Comparison of ENCODE assay signal across 14 cellular contexts in genomic region chr1:45621501-45621836, GRCh38. TPM values are rescaled to one million over a fixed set of nuclear protein-coding genes. Genes with fewer than 3 reads are reported as not detected.
DNase-seq lines count a peak whose midpoint lies in the region; ATAC-seq, FAIRE-seq and TF ChIP-seq lines count a peak whose summit lies in the region.
"Had no signal": no experiment of that assay in that cellular context is flagged by ENCODE, and none has a peak within 500 bp of the region (broad histone marks: within the 10 kb centered on the region; RNA-seq: fewer than 3 reads in every experiment).

No MANE protein-coding gene starts in this region.

- TF ChIP-seq CTCF in NB4 (IDR thresholded peaks at IDR 0.05; ENCODE audit: low read depth, low read length) (no peak), endothelial cell (IDR thresholded peaks at IDR 0.05; ENCODE audit: unreplicated experiment) (no peak), neural crest cell (conservative IDR thresholded peaks at IDR 0.05) (no peak), D721Med (IDR thresholded peaks at IDR 0.05; ENCODE audit: insufficient read depth, missing control alignments) (no peak)

- H3K4me3 Mint-ChIP-seq in endothelial cell (ENCODE audit: unreplicated experiment) (no peak overlapping the region), neural crest cell (peak overlapping the region; percentile 62)
- H3K4me3 Mint-ChIP-seq in activated T-helper 2 cell treated with anti-CD3 and anti-CD28 coated beads, Interferon-gamma antibody, Interleukin-2, Interleukin-4, amounts not matched to agents 10 μg/mL and 5 μg/mL and 100 μg/mL, durations not matched to agents 14 hours and 24 hours and 36 hours (ENCODE audit: low read depth): no peak overlapping the region
- H3K4me3 Mint-ChIP-seq: activated B cell treated with CpG ODN at 0.5 μM for 24 hours had no signal

- TF ChIP-seq POLR2A in NB4 (IDR thresholded peaks at IDR 0.05; ENCODE audit: extremely low read depth, insufficient read length): no peak

- no peaks in the 10 kb centered on the region for H3K9me3 Mint-ChIP-seq in endothelial cell (ENCODE audit: unreplicated experiment)
- H3K9me3 Mint-ChIP-seq in neural crest cell: no peaks in the 10 kb centered on the region
- H3K9me3 Mint-ChIP-seq in activated T-helper 2 cell treated with anti-CD3 and anti-CD28 coated beads, Interferon-gamma antibody, Interleukin-2, Interleukin-4, amounts not matched to agents 10 μg/mL and 5 μg/mL and 100 μg/mL, durations not matched to agents 14 hours and 24 hours and 36 hours: no peaks in the 10 kb centered on the region
- H3K9me3 Mint-ChIP-seq: activated B cell treated with CpG ODN at 0.5 μM for 24 hours had no signal

- DNase-seq in AG20443 (ENCODE audit: low spot score) (peak; percentile 20), NB4 (ENCODE audit: low read depth) (peak; percentile 32), endothelial cell (ENCODE audit: low spot score) (no peak), neural crest cell (ENCODE audit: low read depth, low spot score) (no peak), D721Med (ENCODE audit: insufficient read length, low spot score) (no peak), kidney tubule cell (ENCODE audit: low spot score) (no peak)
- DNase-seq in activated T-helper 2 cell treated with anti-CD3 and anti-CD28 coated beads, Interferon-gamma antibody, Interleukin-2, Interleukin-4, amounts not matched to agents 10 μg/mL and 5 μg/mL and 100 μg/mL, durations not matched to agents 14 hours and 24 hours and 36 hours (ENCODE audit: low spot score): no peak
- DNase-seq: activated B cell treated with CpG ODN at 0.5 μM for 24 hours; NCI-H1436 treated with DMSO at 0.1 percent for 48 hours; stimulated activated naive CD4-positive, alpha-beta T cell had no signal

- H3K4me3 ChIP-seq in NB4 (ENCODE audit: low read depth, low read length): no peak overlapping the region
- H3K4me3 ChIP-seq: smooth muscle cell had no signal

- H3K36me3 Mint-ChIP-seq in endothelial cell (ENCODE audit: low read depth, unreplicated experiment): peaks cover 36% of the 10 kb centered on the region
- H3K36me3 Mint-ChIP-seq in neural crest cell (ENCODE audit: low read depth): peaks cover 22% of the 10 kb centered on the region
- H3K36me3 Mint-ChIP-seq in activated T-helper 2 cell treated with anti-CD3 and anti-CD28 coated beads, Interferon-gamma antibody, Interleukin-2, Interleukin-4, amounts not matched to agents 10 μg/mL and 5 μg/mL and 100 μg/mL, durations not matched to agents 14 hours and 24 hours and 36 hours (ENCODE audit: low read depth): peaks cover 43% of the 10 kb centered on the region

- no peak for FAIRE-seq in D721Med (lab: Jason Lieb, UNC)
- FAIRE-seq: keratinocyte had no signal

- H3K4me1 Mint-ChIP-seq in endothelial cell (ENCODE audit: unreplicated experiment): peaks cover 34% of the 10 kb centered on the region
- no peaks in the 10 kb centered on the region for H3K4me1 Mint-ChIP-seq in neural crest cell
- H3K4me1 Mint-ChIP-seq in activated T-helper 2 cell treated with anti-CD3 and anti-CD28 coated beads, Interferon-gamma antibody, Interleukin-2, Interleukin-4, amounts not matched to agents 10 μg/mL and 5 μg/mL and 100 μg/mL, durations not matched to agents 14 hours and 24 hours and 36 hours (ENCODE audit: low read depth): no peaks in the 10 kb centered on the region

- intact Hi-C loops in activated T-helper 2 cell treated with anti-CD3 and anti-CD28 coated beads, Interferon-gamma antibody, Interleukin-2, Interleukin-4, amounts not matched to agents 10 μg/mL and 5 μg/mL and 100 μg/mL, durations not matched to agents 14 hours and 24 hours and 36 hours (cut with micrococcal nuclease): no loop called here

- H3K27ac Mint-ChIP-seq in endothelial cell (ENCODE audit: unreplicated experiment): peak overlapping the region; percentile 48
- no peak overlapping the region for H3K27ac Mint-ChIP-seq in neural crest cell (ENCODE audit: unreplicated experiment)
- no peak overlapping the region for H3K27ac Mint-ChIP-seq in activated T-helper 2 cell treated with anti-CD3 and anti-CD28 coated beads, Interferon-gamma antibody, Interleukin-2, Interleukin-4, amounts not matched to agents 10 μg/mL and 5 μg/mL and 100 μg/mL, durations not matched to agents 14 hours and 24 hours and 36 hours
- H3K27ac Mint-ChIP-seq: activated B cell treated with CpG ODN at 0.5 μM for 24 hours had no signal

- ATAC-seq in GM19397 (IDR thresholded peaks at IDR 0.05; ENCODE audit: unreplicated experiment): no peak

- peaks cover 9% of the 10 kb centered on the region for H3K27me3 Mint-ChIP-seq in endothelial cell (ENCODE audit: unreplicated experiment)
- H3K27me3 Mint-ChIP-seq in neural crest cell (ENCODE audit: low read depth): peaks cover 8% of the 10 kb centered on the region
- H3K27me3 Mint-ChIP-seq in activated T-helper 2 cell treated with anti-CD3 and anti-CD28 coated beads, Interferon-gamma antibody, Interleukin-2, Interleukin-4, amounts not matched to agents 10 μg/mL and 5 μg/mL and 100 μg/mL, durations not matched to agents 14 hours and 24 hours and 36 hours (ENCODE audit: low read depth): no peaks in the 10 kb centered on the region
- H3K27me3 Mint-ChIP-seq: activated B cell treated with CpG ODN at 0.5 μM for 24 hours had no signal

RNA-seq across cellular contexts. Expression of gene CCDC17, which starts 2.4 kb away (rescaled TPM):
- 3.9 TPM for total RNA-seq in endothelial cell (ENCODE audit: unreplicated experiment)
- total RNA-seq in neural crest cell: 1.9 and 2.4 TPM in 2 replicates
- total RNA-seq in activated T-helper 2 cell treated with anti-CD3 and anti-CD28 coated beads, Interferon-gamma antibody, Interleukin-2, Interleukin-4, amounts not matched to agents 10 μg/mL and 5 μg/mL and 100 μg/mL, durations not matched to agents 14 hours and 24 hours and 36 hours: 2.5 and 2.8 TPM in 2 replicates
- total RNA-seq: epithelial cell of proximal tubule had no signal

RNA-seq across cellular contexts. Expression of gene NASP, which starts 37.6 kb away (rescaled TPM):
- total RNA-seq in endothelial cell (ENCODE audit: unreplicated experiment) (149 TPM), neural crest cell (455 and 466 TPM in 2 replicates)
- total RNA-seq in activated T-helper 2 cell treated with anti-CD3 and anti-CD28 coated beads, Interferon-gamma antibody, Interleukin-2, Interleukin-4, amounts not matched to agents 10 μg/mL and 5 μg/mL and 100 μg/mL, durations not matched to agents 14 hours and 24 hours and 36 hours: 253 and 265 TPM in 2 replicates

Comparison
In these comparisons a context has a peak if more than half of its experiments do, and no peak if none do; other contexts are left out.
1. DNase-seq: peak in AG20443 (single experiment) and NB4 (single experiment); none in endothelial cell (single experiment), neural crest cell (single experiment), activated T-helper 2 cell treated with anti-CD3 and anti-CD28 coated beads, Interferon-gamma antibody, Interleukin-2, Interleukin-4, amounts not matched to agents 10 μg/mL and 5 μg/mL and 100 μg/mL, durations not matched to agents 14 hours and 24 hours and 36 hours (single experiment), D721Med (single experiment) and kidney tubule cell (single experiment).